In genomic region chr5:50438060-50438459, GRCh38 we compare ENCODE assay signal across 8 cellular contexts. TPM values are rescaled to one million over a fixed set of nuclear protein-coding genes. Genes with fewer than 3 reads are reported as not detected.
DNase-seq lines count a peak whose midpoint lies in the region; TF ChIP-seq lines count a peak whose summit lies in the region.
"Not testable (repeated sequence)": the region's sequence is repeated elsewhere in the genome, so short reads cannot be mapped to it uniquely, and the experiment has no call there.

No MANE protein-coding gene starts in this region.

- peaks cover 75% of the 10 kb centered on the region for H3K79me2 ChIP-seq in OCI-LY1 (ENCODE audit: insufficient read depth, low read length)

- H3K27me3 ChIP-seq in OCI-LY1 (ENCODE audit: insufficient read depth, low read length), result not testable (repeated sequence)

- not testable (repeated sequence) for H3K9me2 ChIP-seq in OCI-LY1 (ENCODE audit: low read depth, low read length)

- not testable (repeated sequence) for H3K9me3 ChIP-seq in OCI-LY1 (ENCODE audit: low read length)

- not testable (repeated sequence) for H3K9ac ChIP-seq in OCI-LY1 (ENCODE audit: low read length)

- H3K4me3 Mint-ChIP-seq in activated CD4-positive, alpha-beta T cell treated with anti-CD3 and anti-CD28 coated beads, Interleukin-2, amount 10 ng/mL, durations not matched to agents 24 days and 14 days, result peak overlapping the region; percentile 19
- H3K4me3 Mint-ChIP-seq in activated T-helper 2 cell treated with anti-CD3 and anti-CD28 coated beads, Interferon-gamma antibody, Interleukin-2, Interleukin-4, amounts not matched to agents 10 μg/mL and 5 μg/mL and 100 μg/mL, durations not matched to agents 14 hours and 24 hours and 36 hours (ENCODE audit: low read depth), result peak overlapping the region; percentile 8

- H3K36me3 Mint-ChIP-seq in activated CD4-positive, alpha-beta T cell treated with anti-CD3 and anti-CD28 coated beads, Interleukin-2, amount 10 ng/mL, durations not matched to agents 24 days and 14 days (ENCODE audit: low read depth), result peaks cover 26% of the 10 kb centered on the region
- H3K36me3 Mint-ChIP-seq in activated T-helper 2 cell treated with anti-CD3 and anti-CD28 coated beads, Interferon-gamma antibody, Interleukin-2, Interleukin-4, amounts not matched to agents 10 μg/mL and 5 μg/mL and 100 μg/mL, durations not matched to agents 14 hours and 24 hours and 36 hours (ENCODE audit: low read depth), result peaks cover 28% of the 10 kb centered on the region

- not testable (repeated sequence) for H3F3A ChIP-seq in OCI-LY1 (ENCODE audit: insufficient read depth, low read length)

- H3K4me2 ChIP-seq in OCI-LY1 (ENCODE audit: low read length), result peak overlapping the region; percentile 72

- H3K4me1 Mint-ChIP-seq in activated CD4-positive, alpha-beta T cell treated with anti-CD3 and anti-CD28 coated beads, Interleukin-2, amount 10 ng/mL, durations not matched to agents 24 days and 14 days, result peaks cover 60% of the 10 kb centered on the region
- H3K4me1 Mint-ChIP-seq in activated T-helper 2 cell treated with anti-CD3 and anti-CD28 coated beads, Interferon-gamma antibody, Interleukin-2, Interleukin-4, amounts not matched to agents 10 μg/mL and 5 μg/mL and 100 μg/mL, durations not matched to agents 14 hours and 24 hours and 36 hours (ENCODE audit: low read depth), result peaks cover 59% of the 10 kb centered on the region

- peaks cover 82% of the 10 kb centered on the region for H3K4me1 ChIP-seq in OCI-LY1 (ENCODE audit: insufficient read depth, low read length, severe bottlenecking)

- intact Hi-C loops in activated CD4-positive, alpha-beta T cell treated with anti-CD3 and anti-CD28 coated beads, Interleukin-2, amount 10 ng/mL, durations not matched to agents 24 days and 14 days (cut with micrococcal nuclease); activated T-helper 2 cell treated with anti-CD3 and anti-CD28 coated beads, Interferon-gamma antibody, Interleukin-2, Interleukin-4, amounts not matched to agents 10 μg/mL and 5 μg/mL and 100 μg/mL, durations not matched to agents 14 hours and 24 hours and 36 hours (cut with micrococcal nuclease): not testable (repeated sequence)

- TF ChIP-seq POLR2A in NB4 (IDR thresholded peaks at IDR 0.05; ENCODE audit: extremely low read depth, insufficient read length), result not testable (repeated sequence)

- not testable (repeated sequence) for TF ChIP-seq CTCF in NB4 (IDR thresholded peaks at IDR 0.05; ENCODE audit: low read depth, low read length); OCI-LY1 (IDR thresholded peaks at IDR 0.05; ENCODE audit: low read length); epithelial cell of proximal tubule (conservative IDR thresholded peaks at IDR 0.05; ENCODE audit: low read depth, low read length)

- not testable (repeated sequence) for H3K36me3 ChIP-seq in OCI-LY1 (ENCODE audit: insufficient read depth, low read length)

- not testable (repeated sequence) for H4K20me1 ChIP-seq in OCI-LY1 (ENCODE audit: insufficient read depth, low read length)

- not testable (repeated sequence) for H2AFZ ChIP-seq in OCI-LY1 (ENCODE audit: low read length)

- H3K9me3 Mint-ChIP-seq in activated CD4-positive, alpha-beta T cell treated with anti-CD3 and anti-CD28 coated beads, Interleukin-2, amount 10 ng/mL, durations not matched to agents 24 days and 14 days; activated T-helper 2 cell treated with anti-CD3 and anti-CD28 coated beads, Interferon-gamma antibody, Interleukin-2, Interleukin-4, amounts not matched to agents 10 μg/mL and 5 μg/mL and 100 μg/mL, durations not matched to agents 14 hours and 24 hours and 36 hours: not testable (repeated sequence)

- H3K27ac ChIP-seq in OCI-LY1 (ENCODE audit: low read depth, low read length, poor library complexity, severe bottlenecking), result not testable (repeated sequence)

- DNase-seq in CD1c-positive myeloid dendritic cell (ENCODE audit: extremely low spot score), result peak; percentile 31
- DNase-seq in GF-D8 (lab: John Stamatoyannopoulos, UW), result peak; percentile 44
- peak; percentile 63 for DNase-seq in NB4 (ENCODE audit: low read depth)
- not testable (repeated sequence) for DNase-seq in activated CD4-positive, alpha-beta T cell treated with anti-CD3 and anti-CD28 coated beads, Interleukin-2, amount 10 ng/mL, durations not matched to agents 24 days and 14 days; activated T-helper 2 cell treated with anti-CD3 and anti-CD28 coated beads, Interferon-gamma antibody, Interleukin-2, Interleukin-4, amounts not matched to agents 10 μg/mL and 5 μg/mL and 100 μg/mL, durations not matched to agents 14 hours and 24 hours and 36 hours (ENCODE audit: low spot score)
- DNase-seq in epithelial cell of proximal tubule (ENCODE audit: low read depth), result peak; percentile 40
- DNase-seq in retina, result peak; percentile 15

- H3K27me3 Mint-ChIP-seq in activated CD4-positive, alpha-beta T cell treated with anti-CD3 and anti-CD28 coated beads, Interleukin-2, amount 10 ng/mL, durations not matched to agents 24 days and 14 days; activated T-helper 2 cell treated with anti-CD3 and anti-CD28 coated beads, Interferon-gamma antibody, Interleukin-2, Interleukin-4, amounts not matched to agents 10 μg/mL and 5 μg/mL and 100 μg/mL, durations not matched to agents 14 hours and 24 hours and 36 hours (ENCODE audit: low read depth): not testable (repeated sequence)

- H3K27ac Mint-ChIP-seq in activated CD4-positive, alpha-beta T cell treated with anti-CD3 and anti-CD28 coated beads, Interleukin-2, amount 10 ng/mL, durations not matched to agents 24 days and 14 days; activated T-helper 2 cell treated with anti-CD3 and anti-CD28 coated beads, Interferon-gamma antibody, Interleukin-2, Interleukin-4, amounts not matched to agents 10 μg/mL and 5 μg/mL and 100 μg/mL, durations not matched to agents 14 hours and 24 hours and 36 hours: not testable (repeated sequence)

- H3K4me3 ChIP-seq in NB4 (ENCODE audit: low read depth, low read length); epithelial cell of proximal tubule (ENCODE audit: low read depth, low read length): not testable (repeated sequence)
- H3K4me3 ChIP-seq in OCI-LY1 (ENCODE audit: low read depth, low read length, poor library complexity, severe bottlenecking), result peak overlapping the region; percentile 92

RNA-seq across cellular contexts. Expression of gene EMB, which starts 3.0 kb away (rescaled TPM):
- total RNA-seq in activated CD4-positive, alpha-beta T cell treated with anti-CD3 and anti-CD28 coated beads, Interleukin-2, amount 10 ng/mL, durations not matched to agents 24 days and 14 days, result 56.3 and 60.3 TPM in 2 replicates
- 77.6 and 78.6 TPM in 2 replicates for total RNA-seq in activated T-helper 2 cell treated with anti-CD3 and anti-CD28 coated beads, Interferon-gamma antibody, Interleukin-2, Interleukin-4, amounts not matched to agents 10 μg/mL and 5 μg/mL and 100 μg/mL, durations not matched to agents 14 hours and 24 hours and 36 hours
- total RNA-seq in epithelial cell of proximal tubule, result 4.3 and 4.9 TPM in 2 replicates
